ENCODE assay signal across 9 cellular contexts in genomic region chr19:47848871-47849473, GRCh38. TPM values are rescaled to one million over a fixed set of nuclear protein-coding genes. Genes with fewer than 3 reads are reported as not detected.
DNase-seq lines count a peak whose midpoint lies in the region; ATAC-seq, FAIRE-seq and TF ChIP-seq lines count a peak whose summit lies in the region.
"Had no signal": no experiment of that assay in that cellular context is flagged by ENCODE, and none has a peak within 500 bp of the region (broad histone marks: within the 10 kb centered on the region; RNA-seq: fewer than 3 reads in every experiment).

No MANE protein-coding gene starts in this region.

- 5 to 13% (median 7%) methylated on average over 22 of the region's 22 CpGs for WGBS in small intestine, 3 donors

- no peak overlapping the region for H3K27ac ChIP-seq in small intestine (ENCODE audit: low read depth in 1 of 2, low read length in 1 of 2)

- H3K36me3 ChIP-seq in small intestine (ENCODE audit: control insufficient read depth in 2 of 2, insufficient read depth in 2 of 2, low read length in 2 of 2) = no peaks in the 10 kb centered on the region

- FAIRE-seq in small intestine (lab: Jason Lieb, UNC) = no peak
- FAIRE-seq: G401.6 had no signal

- peak; percentile 46 for TF ChIP-seq CTCF in fibroblast of villous mesenchyme (IDR thresholded peaks at IDR 0.05; ENCODE audit: insufficient read depth, low read depth, low read length)

- H3K27me3 ChIP-seq in small intestine (ENCODE audit: control insufficient read depth in 2 of 2, insufficient read depth in 2 of 2, low read length in 2 of 2) = peaks cover 0 to 17% of the 10 kb centered on the region in 2 donors

- H3K4me1 ChIP-seq in small intestine (ENCODE audit: control insufficient read depth in 2 of 2, insufficient read depth in 1 of 2, low read depth in 1 of 2, low read length in 1 of 2) = no peaks in the 10 kb centered on the region

- ATAC-seq in stimulated activated naive CD8-positive, alpha-beta T cell treated with anti-CD3 and anti-CD28 coated beads, Interleukin-15, Interleukin-2, amounts not matched to agents 100 U/mL and 50 U/mL, for 24 hours = no peak

- no peak overlapping the region for H3K4me3 ChIP-seq in fibroblast of villous mesenchyme (ENCODE audit: low read depth, low read length)
- no peak overlapping the region for H3K4me3 ChIP-seq in small intestine (ENCODE audit: low read depth in 1 of 2, low read length in 2 of 2)

- H3K9me3 ChIP-seq in small intestine (ENCODE audit: control insufficient read depth, low read depth) = no peaks in the 10 kb centered on the region

- DNase-seq in activated effector memory CD4-positive, alpha-beta T cell treated with anti-CD3 and anti-CD28 coated beads, Interleukin-2, amount 50 U/mL, for 16 hours = peak; percentile 75
- no peak for DNase-seq in activated effector memory CD4-positive, alpha-beta T cell treated with Interleukin-2 at 50 U/mL for 16 hours
- peak; percentile 30 for DNase-seq in activated CD4-positive, alpha-beta T cell treated with anti-CD3 and anti-CD28 coated beads, Interleukin-2, amount 50 U/mL, for 1 hour
- DNase-seq in fibroblast of villous mesenchyme (ENCODE audit: low read depth) = peak; percentile 20
- DNase-seq in stimulated activated naive CD8-positive, alpha-beta T cell treated with anti-CD3 and anti-CD28 coated beads, Interleukin-15, Interleukin-2, amounts not matched to agents 100 U/mL and 50 U/mL, for 24 hours = peak; percentile 63
- DNase-seq in NCI-H510A (lab: John Stamatoyannopoulos, UW) = no peak
- no peak for DNase-seq in small intestine
- no peak for DNase-seq in glomerular visceral epithelial cell (ENCODE audit: extremely low spot score)

RNA-seq across cellular contexts. Expression of gene TPRX2, which starts 10.1 kb away (rescaled TPM):
- not detected in 2 replicates for total RNA-seq in fibroblast of villous mesenchyme
- polyA plus RNA-seq in small intestine = not detected

RNA-seq across cellular contexts. Expression of gene CRX, which starts 27.2 kb away (rescaled TPM):
- total RNA-seq in fibroblast of villous mesenchyme = not detected in 2 replicates
- polyA plus RNA-seq in small intestine = not detected

RNA-seq across cellular contexts. Expression of gene SULT2A1, which starts 37.1 kb away (rescaled TPM):
- not detected in 2 replicates for total RNA-seq in fibroblast of villous mesenchyme
- polyA plus RNA-seq in small intestine = 100 to 1,000 TPM in 2 of 3 donors, 10 to 100 TPM in 1; 12.7 to 221 (median 154) TPM

RNA-seq across cellular contexts. Expression of gene TPRX1, which starts 44.6 kb away (rescaled TPM):
- total RNA-seq in fibroblast of villous mesenchyme = not detected in 2 replicates
- polyA plus RNA-seq in small intestine = not detected

Comparison
In these comparisons a context has a peak if more than half of its experiments do, and no peak if none do; other contexts are left out.
1. DNase-seq: peak in activated effector memory CD4-positive, alpha-beta T cell treated with anti-CD3 and anti-CD28 coated beads, Interleukin-2, amount 50 U/mL, for 16 hours (single experiment), activated CD4-positive, alpha-beta T cell treated with anti-CD3 and anti-CD28 coated beads, Interleukin-2, amount 50 U/mL, for 1 hour (single experiment), fibroblast of villous mesenchyme (single experiment) and stimulated activated naive CD8-positive, alpha-beta T cell treated with anti-CD3 and anti-CD28 coated beads, Interleukin-15, Interleukin-2, amounts not matched to agents 100 U/mL and 50 U/mL, for 24 hours (single experiment); none in activated effector memory CD4-positive, alpha-beta T cell treated with Interleukin-2 at 50 U/mL for 16 hours (single experiment), NCI-H510A (single experiment), small intestine (single experiment) and glomerular visceral epithelial cell (single experiment).